ENCODE assay signal across 4 cellular contexts in genomic region chr4:121729753-121730152, GRCh38. TPM values are rescaled to one million over a fixed set of nuclear protein-coding genes. Genes with fewer than 3 reads are reported as not detected.
"Had no signal": no experiment of that assay in that cellular context is flagged by ENCODE, and none has a peak within 500 bp of the region (broad histone marks: within the 10 kb centered on the region; RNA-seq: fewer than 3 reads in every experiment).

No MANE protein-coding gene starts in this region.

RNA-seq across cellular contexts. Expression of gene SMIM43, which starts 35.2 kb away (rescaled TPM):
- total RNA-seq: HepG2, HT-29, HT1080 had no signal
- polyA plus RNA-seq: HepG2, IgD-negative memory B cell had no signal
